In genomic region chr3:184017672-184018423, GRCh38 we compare ENCODE assay signal across 8 cellular contexts. TPM values are rescaled to one million over a fixed set of nuclear protein-coding genes. Genes with fewer than 3 reads are reported as not detected.
A peak's percentile ranks its signal among the peaks of the same experiment; 100 is the strongest.
DNase-seq lines count a peak whose midpoint lies in the region; ATAC-seq and TF ChIP-seq lines count a peak whose summit lies in the region.

ABCC5 (minus strand) TSS chr3:184017884; CDS start chr3:184014392, 3,492 bp downstream.

- peak within 1 kb of the TSS; percentile 100 for H2AFZ ChIP-seq in SK-N-SH (ENCODE audit: low read depth)
- peak within 1 kb of the TSS; percentile 100 for H2AFZ ChIP-seq in osteoblast (ENCODE audit: low read length)

- CTCF ChIA-PET in SK-N-SH (lab: Yijun Ruan, JAX) = interaction anchor here (0.5 to 5.3 kb wide), 20 partner anchors 9 to 267 kb away, joined by 3 to 55 read pairs (median 3); partner anchors contain the start of gene EIF2B5

- peak within 1 kb of the TSS; percentile 93 for H3K4me2 ChIP-seq in SK-N-SH
- peak within 1 kb of the TSS; percentile 100 for H3K4me2 ChIP-seq in osteoblast (ENCODE audit: insufficient read depth, low read length)

- H3K9ac ChIP-seq in SK-N-SH = peak within 1 kb of the TSS; percentile 77

- ATAC-seq in thoracic aorta (ENCODE audit: insufficient number of reproducible peaks, low FRiP score, low read depth) = peak; percentile 95

- H3K9me3 Mint-ChIP-seq in HFFc6 = no peaks in the 10 kb centered on the region

- DNase-seq in GM04504 (ENCODE audit: low read depth) (peak; percentile 79), HFFc6 (peak; percentile 90), NAMALWA (ENCODE audit: low spot score) (peak; percentile 83), SK-N-SH (peak; percentile 95), glomerular visceral epithelial cell (ENCODE audit: extremely low spot score) (peak; percentile 91), osteoblast (ENCODE audit: insufficient read length, low spot score, missing footprints) (peak; percentile 99), thoracic aorta (ENCODE audit: low spot score) (peak; percentile 64)
- peak; percentile 85 for DNase-seq in activated naive CD4-positive, alpha-beta T cell treated with anti-CD3 and anti-CD28 coated beads, Interleukin-2, amount 50 U/mL, for 16 hours

- no peaks in the 10 kb centered on the region for H3K9me3 ChIP-seq in SK-N-SH
- no peaks in the 10 kb centered on the region for H3K9me3 ChIP-seq in osteoblast (ENCODE audit: low read depth, low read length)
- no peaks in the 10 kb centered on the region for H3K9me3 ChIP-seq in thoracic aorta

- TF ChIP-seq CTCF in HFFc6 (IDR thresholded peaks at IDR 0.05) = peak; percentile 72
- TF ChIP-seq CTCF in SK-N-SH (IDR thresholded peaks at IDR 0.05) = no peak; the same call in 1 of the 2 replicates
- TF ChIP-seq CTCF in osteoblast (IDR thresholded peaks at IDR 0.05; ENCODE audit: extremely low read depth, low read depth, low read length) = no peak
- TF ChIP-seq CTCF in thoracic aorta (IDR thresholded peaks at IDR 0.05) = peak; percentile 48

- no peaks in the 10 kb centered on the region for H3F3A ChIP-seq in SK-N-SH (replicated peaks; ENCODE audit: insufficient read depth)

- H3K27ac ChIP-seq in SK-N-SH (ENCODE audit: low read depth in 2 of 2, low read length in 1 of 2) (peak within 1 kb of the TSS; percentile 45 to 94; a peak in 3 of 4 replicates), osteoblast (ENCODE audit: low read depth, low read length) (peak within 1 kb of the TSS; percentile 49), thoracic aorta (peak within 1 kb of the TSS; percentile 26 to 38)

- H3K36me3 ChIP-seq in SK-N-SH (replicated peaks in 1 of 2; ENCODE audit: control insufficient read depth in 1 of 2, insufficient read depth in 2 of 2, low read length in 1 of 2) = peaks cover 5% of the 10 kb centered on the region in 2 experiments
- peaks cover 4% of the 10 kb centered on the region for H3K36me3 ChIP-seq in osteoblast (ENCODE audit: insufficient read depth, low read length)
- peaks cover 2% of the 10 kb centered on the region for H3K36me3 ChIP-seq in thoracic aorta

- no peak for TF ChIP-seq EP300 in SK-N-SH (IDR thresholded peaks at IDR 0.05; ENCODE audit: borderline replicate concordance in 1 of 2, low read depth in 1 of 2, low read length in 1 of 2)

- H3K79me2 ChIP-seq in SK-N-SH (ENCODE audit: insufficient read depth) (peaks cover 26% of the 10 kb centered on the region), osteoblast (ENCODE audit: insufficient read depth, low read length) (peaks cover 24% of the 10 kb centered on the region)

- H3K27ac Mint-ChIP-seq in HFFc6 = peak within 1 kb of the TSS; percentile 80

- H3K27me3 ChIP-seq in SK-N-SH (ENCODE audit: insufficient read depth) = no peaks in the 10 kb centered on the region
- no peaks in the 10 kb centered on the region for H3K27me3 ChIP-seq in osteoblast (ENCODE audit: insufficient read depth, low read length)
- H3K27me3 ChIP-seq in thoracic aorta (replicated peaks; ENCODE audit: insufficient read depth) = no peaks in the 10 kb centered on the region

- peaks cover 34% of the 10 kb centered on the region for H3K4me1 Mint-ChIP-seq in HFFc6 (ENCODE audit: low read depth)

- peaks cover under 1% of the 10 kb centered on the region; the same call in 1 of the 2 replicates for H3K36me3 Mint-ChIP-seq in HFFc6 (ENCODE audit: low read depth)

- H3K4me1 ChIP-seq in SK-N-SH (ENCODE audit: control insufficient read depth in 1 of 2, insufficient read depth in 2 of 2, low read depth in 1 of 2, low read length in 1 of 2) = peaks cover 11 to 22% of the 10 kb centered on the region in 2 experiments; a peak in 3 of 4 replicates
- peaks cover 13% of the 10 kb centered on the region for H3K4me1 ChIP-seq in osteoblast (ENCODE audit: insufficient read depth, low read length)
- H3K4me1 ChIP-seq in thoracic aorta (ENCODE audit: control insufficient read depth in 1 of 2, low read depth in 2 of 2) = peaks cover 5 to 11% of the 10 kb centered on the region in 2 donors

- H4K20me1 ChIP-seq in SK-N-SH (ENCODE audit: insufficient read depth) (no peaks in the 10 kb centered on the region), osteoblast (ENCODE audit: insufficient read depth, low read length) (peaks cover 4% of the 10 kb centered on the region)

- H3K27me3 Mint-ChIP-seq in HFFc6 (ENCODE audit: insufficient read depth) = peaks cover 13% of the 10 kb centered on the region

- POLR2A ChIA-PET in SK-N-SH (lab: Yijun Ruan, JAX) = no interaction called here

- under 1% methylated on average over 24 of the region's 55 CpGs for WGBS in SK-N-SH (ENCODE audit: low lambda C conversion rate)

- H3K4me3 Mint-ChIP-seq in HFFc6 = peak within 1 kb of the TSS; percentile 99

- H3K4me3 ChIP-seq in SK-N-SH (ENCODE audit: low read depth in 2 of 2, low read length in 1 of 2) = peak within 1 kb of the TSS; percentile 99 to 100
- H3K4me3 ChIP-seq in osteoblast (ENCODE audit: insufficient read depth, low read length) = peak within 1 kb of the TSS; percentile 91
- H3K4me3 ChIP-seq in thoracic aorta = peak within 1 kb of the TSS; percentile 83

- no peak for TF ChIP-seq RAD21 in SK-N-SH (IDR thresholded peaks at IDR 0.05; ENCODE audit: low read length)

- no peaks in the 10 kb centered on the region for H3K9me2 ChIP-seq in SK-N-SH

TF ChIP-seq in SK-N-SH, 30 proteins besides CTCF, POLR2A, EP300 and RAD21 (continues in another document):
- peak; percentile 65 for TF ChIP-seq MXI1 (IDR thresholded peaks at IDR 0.05; ENCODE audit: low read depth, low read length)
- TF ChIP-seq GATA2 (CRISPR knock-in tag; IDR thresholded peaks at IDR 0.05) = peak; percentile 74
- peak; percentile 4; the same call in 1 of the 2 replicates for TF ChIP-seq NFIC (IDR thresholded peaks at IDR 0.05; ENCODE audit: borderline replicate concordance)
- TF ChIP-seq ELF1 (IDR thresholded peaks at IDR 0.05) = peak; percentile 40; the same call in 1 of the 2 replicates
- peak; percentile 48 for TF ChIP-seq TAF1 (IDR thresholded peaks at IDR 0.05; ENCODE audit: borderline replicate concordance, low read depth, low read length)
- no peak; the same call in 1 of the 2 replicates for TF ChIP-seq YY1 (IDR thresholded peaks at IDR 0.05; ENCODE audit: low read depth)
- TF ChIP-seq MAX (IDR thresholded peaks at IDR 0.05; ENCODE audit: low read depth) = peak; percentile 36; the same call in 1 of the 2 replicates
- TF ChIP-seq USF2 (IDR thresholded peaks at IDR 0.05; ENCODE audit: borderline replicate concordance, low read depth, low read length) = no peak
- TF ChIP-seq USF1 (IDR thresholded peaks at IDR 0.05; ENCODE audit: borderline replicate concordance, low read depth) = no peak
- TF ChIP-seq REST (IDR thresholded peaks at IDR 0.05; ENCODE audit: low read depth, low read length) = no peak
- TF ChIP-seq SMC3 (IDR thresholded peaks at IDR 0.05; ENCODE audit: low read depth, low read length) = 0 out of 2 replicates have a peak, but pooled peaks have one; percentile 8
- peak; percentile 76 for TF ChIP-seq NRF1 (IDR thresholded peaks at IDR 0.05; ENCODE audit: low read depth, low read length)
- peak; percentile 76; the same call in 1 of the 2 replicates for TF ChIP-seq SIN3A (IDR thresholded peaks at IDR 0.05; ENCODE audit: borderline replicate concordance, low read depth, low read length)
- TF ChIP-seq GABPA (IDR thresholded peaks at IDR 0.05; ENCODE audit: low read depth) = peak; percentile 53; the same call in 1 of the 2 replicates

RNA-seq across cellular contexts. Expression of gene ABCC5, which starts in this region (rescaled TPM):
- total RNA-seq in HFFc6 (2021; fragmentation: NEBNext Ultra II Directional; extraction: Animal tissue kit (Norgen Biotek cat#: 25700)) = 10 to 100 TPM; 16.6 to 19.6 (median 17.4) TPM
- 25.9 and 40.6 TPM in 2 replicates for polyA plus RNA-seq in SK-N-SH (2012; rRNA removed)
- polyA plus RNA-seq in SK-N-SH (2012; cell fraction: cytosol; rRNA removed) = 13.4 and 14.8 TPM in 2 replicates
- 120 and 168 TPM in 2 replicates for polyA plus RNA-seq in SK-N-SH (2012; cell fraction: nucleus; rRNA removed)
- total RNA-seq in osteoblast = 18.0 and 19.2 TPM in 2 replicates
- 10 to 100 TPM; 20.8 to 26.2 TPM for total RNA-seq in thoracic aorta

Comparison
In these comparisons a context has a peak if more than half of its experiments do, and no peak if none do; other contexts are left out.
1. Peak in every context shown above with its lines: DNase-seq, ATAC-seq, H3K4me3 ChIP-seq and H3K27ac ChIP-seq.
2. CTCF ChIP-seq: peak in HFFc6 (single experiment) and thoracic aorta (single experiment); none in SK-N-SH (single experiment) and osteoblast (single experiment).